In genomic region chr6:16684896-16685554, GRCh38 we compare ENCODE assay signal across 8 cellular contexts.
DNase-seq lines count a peak whose midpoint lies in the region; ATAC-seq and TF ChIP-seq lines count a peak whose summit lies in the region.

No MANE protein-coding gene starts in this region.

- H3K27ac Mint-ChIP-seq in activated T-cell treated with anti-CD3 and anti-CD28 coated beads, Interleukin-2, amount 50 U/mL, for 72 hours = peak overlapping the region; percentile 63
- H3K27ac Mint-ChIP-seq in natural killer cell = peak overlapping the region in 1 of 2 donors; percentile 75

- peaks cover 100% of the 10 kb centered on the region for H3K4me1 Mint-ChIP-seq in activated T-cell treated with anti-CD3 and anti-CD28 coated beads, Interleukin-2, amount 50 U/mL, for 72 hours (ENCODE audit: low read depth)
- peaks cover 38 to 51% of the 10 kb centered on the region in 2 donors for H3K4me1 Mint-ChIP-seq in natural killer cell

- intact Hi-C loops in natural killer cell (cut with micrococcal nuclease) = loop anchor here (2.0 kb wide), 1 partner anchor 14 kb away; no protein-coding TSS in a partner anchor

- H3K36me3 Mint-ChIP-seq in activated T-cell treated with anti-CD3 and anti-CD28 coated beads, Interleukin-2, amount 50 U/mL, for 72 hours (ENCODE audit: insufficient read depth in 2 of 2) = peaks cover 7% of the 10 kb centered on the region in 2 donors
- H3K36me3 Mint-ChIP-seq in natural killer cell = no peaks in the 10 kb centered on the region

- no peaks in the 10 kb centered on the region for H3K27me3 Mint-ChIP-seq in activated T-cell treated with anti-CD3 and anti-CD28 coated beads, Interleukin-2, amount 50 U/mL, for 72 hours (ENCODE audit: low read depth)
- H3K27me3 Mint-ChIP-seq in natural killer cell (ENCODE audit: low read depth in 2 of 2) = no peaks in the 10 kb centered on the region

- H3K4me3 Mint-ChIP-seq in activated T-cell treated with anti-CD3 and anti-CD28 coated beads, Interleukin-2, amount 50 U/mL, for 72 hours = peak overlapping the region; percentile 62 to 80
- no peak overlapping the region for H3K4me3 Mint-ChIP-seq in natural killer cell

- TF ChIP-seq CTCF in natural killer cell (IDR thresholded peaks at IDR 0.05) = no peak

- no peaks in the 10 kb centered on the region for H3K9me3 Mint-ChIP-seq in activated T-cell treated with anti-CD3 and anti-CD28 coated beads, Interleukin-2, amount 50 U/mL, for 72 hours
- H3K9me3 Mint-ChIP-seq in natural killer cell = no peaks in the 10 kb centered on the region

- DNase-seq in HPDE6-E6E7 (ENCODE audit: extremely low spot score) = peak; percentile 38
- peak; percentile 88 to 94 for DNase-seq in activated T-cell treated with anti-CD3 and anti-CD28 coated beads, Interleukin-2, amount 50 U/mL, for 72 hours
- no peak for DNase-seq in natural killer cell
- DNase-seq in HuH-7 (ENCODE audit: low spot score) = no peak
- DNase-seq in SIG-M5 (lab: John Stamatoyannopoulos, UW) = no peak
- DNase-seq in NCI-H2081 treated with DMSO at 0.1 percent for 48 hours (lab: John Stamatoyannopoulos, UW) = no peak
- DNase-seq in NCI-H2196 (lab: John Stamatoyannopoulos, UW; ENCODE audit: unreplicated experiment) = no peak

- ATAC-seq in GM18909 (IDR thresholded peaks at IDR 0.05; ENCODE audit: poor library complexity, unreplicated experiment) (peak; percentile 60), natural killer cell (peak; percentile 45 to 68 (median 48))
- ATAC-seq in activated T-cell treated with anti-CD3 and anti-CD28 coated beads, Interleukin-2, amount 50 U/mL, for 72 hours (replicated peaks in 1 of 2) = peak; percentile 80 to 86

Comparison
In these comparisons a context has a peak if more than half of its experiments do, and no peak if none do; other contexts are left out.
1. DNase-seq: peak in HPDE6-E6E7 (single experiment) and activated T-cell treated with anti-CD3 and anti-CD28 coated beads, Interleukin-2, amount 50 U/mL, for 72 hours (2 of 2); none in natural killer cell (single experiment), HuH-7 (single experiment), SIG-M5 (single experiment), NCI-H2081 treated with DMSO at 0.1 percent for 48 hours (single experiment) and NCI-H2196 (single experiment).
2. Peak in every context shown above with its lines, with median percentiles within 50 percentile points of each other: ATAC-seq.